ENCODE assay signal across 16 cellular contexts in genomic region chr3:21551019-21551418, GRCh38.
DNase-seq lines count a peak whose midpoint lies in the region; ATAC-seq and TF ChIP-seq lines count a peak whose summit lies in the region.
"Had no signal": no experiment of that assay in that cellular context is flagged by ENCODE, and none has a peak within 500 bp of the region (broad histone marks: within the 10 kb centered on the region; RNA-seq: fewer than 3 reads in every experiment).

No MANE protein-coding gene starts in this region.

- no peaks in the 10 kb centered on the region for H3K27me3 Mint-ChIP-seq in T-helper 2 cell treated with Interferon-gamma antibody and Interleukin-4, amounts not matched to agents 5 μg/mL and 100 μg/mL, for 36 hours (ENCODE audit: low read depth)
- H3K27me3 Mint-ChIP-seq: activated naive CD8-positive, alpha-beta T cell; B cell had no signal

- H3K27ac ChIP-seq in 22Rv1 (no peak overlapping the region), GM23248 (no peak overlapping the region), RWPE2 (ENCODE audit: poor library complexity, severe bottlenecking) (no peak overlapping the region)
- H3K27ac ChIP-seq: dorsolateral prefrontal cortex had no signal

- H3K79me2 ChIP-seq in GM23248 (ENCODE audit: insufficient read depth), result no peaks in the 10 kb centered on the region

- DNase-seq in GM23248, result peak; percentile 24
- no peak for DNase-seq in RWPE2 (ENCODE audit: low spot score)
- peak; percentile 29 for DNase-seq in fibroblast of mammary gland (ENCODE audit: low read depth)
- no peak for DNase-seq in T-helper 2 cell treated with Interferon-gamma antibody and Interleukin-4, amounts not matched to agents 5 μg/mL and 100 μg/mL, for 36 hours (ENCODE audit: low spot score)
- DNase-seq in NCI-H2107 (lab: John Stamatoyannopoulos, UW), result no peak
- no peak for DNase-seq in Kasumi-1 (lab: John Stamatoyannopoulos, UW)
- DNase-seq: dorsolateral prefrontal cortex; glutamatergic neuron; left ventricle myocardium superior; NCI-H187 treated with DMSO at 0.1 percent for 48 hours; NK-92 treated with Interleukin-12 subunit alpha and Interleukin-12 subunit beta, amount 100 ng/mL, for 24 hours; occipital lobe had no signal

- no peaks in the 10 kb centered on the region for H3K27me3 ChIP-seq in GM23248 (replicated peaks; ENCODE audit: insufficient read depth)
- no peaks in the 10 kb centered on the region for H3K27me3 ChIP-seq in RWPE2 (ENCODE audit: insufficient read depth, poor library complexity, severe bottlenecking)
- H3K27me3 ChIP-seq: dorsolateral prefrontal cortex had no signal

- no peaks in the 10 kb centered on the region for H4K20me1 ChIP-seq in GM23248 (ENCODE audit: insufficient read depth)

- H3K4me1 Mint-ChIP-seq in T-helper 2 cell treated with Interferon-gamma antibody and Interleukin-4, amounts not matched to agents 5 μg/mL and 100 μg/mL, for 36 hours (ENCODE audit: low read depth), result no peaks in the 10 kb centered on the region
- H3K4me1 Mint-ChIP-seq: B cell had no signal

- in situ Hi-C loops in GM23248 (cut with MboI), result no loop called here

- H3K36me3 Mint-ChIP-seq in T-helper 2 cell treated with Interferon-gamma antibody and Interleukin-4, amounts not matched to agents 5 μg/mL and 100 μg/mL, for 36 hours (ENCODE audit: low read depth), result no peaks in the 10 kb centered on the region
- H3K36me3 Mint-ChIP-seq: activated naive CD8-positive, alpha-beta T cell had no signal

- no peak overlapping the region for H3K4me3 Mint-ChIP-seq in T-helper 2 cell treated with Interferon-gamma antibody and Interleukin-4, amounts not matched to agents 5 μg/mL and 100 μg/mL, for 36 hours
- H3K4me3 Mint-ChIP-seq: activated naive CD8-positive, alpha-beta T cell; B cell had no signal

- H3K9me3 ChIP-seq in GM23248 (ENCODE audit: low read depth) (no peaks in the 10 kb centered on the region), RWPE2 (ENCODE audit: severe bottlenecking) (no peaks in the 10 kb centered on the region)

- peaks cover 16% of the 10 kb centered on the region for H3K9me3 Mint-ChIP-seq in T-helper 2 cell treated with Interferon-gamma antibody and Interleukin-4, amounts not matched to agents 5 μg/mL and 100 μg/mL, for 36 hours

- ATAC-seq in RWPE2 (ENCODE audit: low read depth), result peak; percentile 69; the same call in 2 of the 3 replicates
- ATAC-seq in GM19452 (IDR thresholded peaks at IDR 0.05; ENCODE audit: unreplicated experiment), result no peak
- ATAC-seq: left ventricle myocardium superior had no signal

- no peak overlapping the region for H3K4me2 ChIP-seq in GM23248 (ENCODE audit: unreplicated experiment)

- TF ChIP-seq CTCF in 22Rv1 (IDR thresholded peaks at IDR 0.05) (peak; percentile 12; the same call in 1 of the 2 replicates), RWPE2 (IDR thresholded peaks at IDR 0.05; ENCODE audit: poor library complexity, severe bottlenecking) (no peak), fibroblast of mammary gland (conservative IDR thresholded peaks at IDR 0.05; ENCODE audit: control insufficient read depth, insufficient read depth, low read depth, low read length) (no peak)

- no peak overlapping the region for H3K4me3 ChIP-seq in GM23248
- no peak overlapping the region for H3K4me3 ChIP-seq in RWPE2 (ENCODE audit: severe bottlenecking)
- H3K4me3 ChIP-seq in fibroblast of mammary gland (ENCODE audit: control insufficient read depth, low read depth, low read length), result no peak overlapping the region
- H3K4me3 ChIP-seq: dorsolateral prefrontal cortex had no signal

- 85 to 92% methylated on average over 2 of the region's 2 CpGs for WGBS in GM23248 (ENCODE audit: low coverage in 1 of 2, low lambda C conversion rate in 2 of 2, missing lambda C conversion rate in 2 of 2), 2 experiments

- no peak overlapping the region for H3K27ac Mint-ChIP-seq in T-helper 2 cell treated with Interferon-gamma antibody and Interleukin-4, amounts not matched to agents 5 μg/mL and 100 μg/mL, for 36 hours
- H3K27ac Mint-ChIP-seq: activated naive CD8-positive, alpha-beta T cell; B cell had no signal

- no peaks in the 10 kb centered on the region for H3F3A ChIP-seq in GM23248 (ENCODE audit: insufficient read depth)

- H3K9me2 ChIP-seq in GM23248 (ENCODE audit: insufficient read depth), result no peaks in the 10 kb centered on the region

- H2AFZ ChIP-seq in GM23248, result no peak overlapping the region

- H3K9ac ChIP-seq in GM23248, result no peak overlapping the region

- no peaks in the 10 kb centered on the region for H3K36me3 ChIP-seq in GM23248 (ENCODE audit: low read depth)
- no peaks in the 10 kb centered on the region for H3K36me3 ChIP-seq in RWPE2 (ENCODE audit: low read depth)

- H3K4me1 ChIP-seq in GM23248 (ENCODE audit: insufficient read depth) (no peaks in the 10 kb centered on the region), RWPE2 (ENCODE audit: insufficient read depth, poor library complexity, severe bottlenecking) (no peaks in the 10 kb centered on the region)

Comparison
In these comparisons a context has a peak if more than half of its experiments do, and no peak if none do; other contexts are left out.
1. DNase-seq: peak in GM23248 (single experiment) and fibroblast of mammary gland (single experiment); none in RWPE2 (single experiment), T-helper 2 cell treated with Interferon-gamma antibody and Interleukin-4, amounts not matched to agents 5 μg/mL and 100 μg/mL, for 36 hours (single experiment), NCI-H2107 (single experiment) and Kasumi-1 (0 of 2).